Comparison of ENCODE assay signal across 26 cellular contexts in genomic region chr11:2362414-2362813, GRCh38.
"Had no signal": no experiment of that assay in that cellular context is flagged by ENCODE, and none has a peak within 500 bp of the region (broad histone marks: within the 10 kb centered on the region; RNA-seq: fewer than 3 reads in every experiment).

No MANE protein-coding gene starts in this region.

- H3K9me3 Mint-ChIP-seq: naive thymus-derived CD8-positive, alpha-beta T cell; nephron progenitor cell had no signal

- H3K9me3 ChIP-seq: esophagus squamous epithelium, heart right ventricle, left lung, lower lobe of right lung, ovary, thoracic aorta, transverse colon, vagina had no signal

- H3K27ac Mint-ChIP-seq: nephron progenitor cell, progenitor cell of endocrine pancreas had no signal

- H3K4me1 ChIP-seq: left lung had no signal

- H3K36me3 Mint-ChIP-seq: naive thymus-derived CD8-positive, alpha-beta T cell had no signal

- H3K27me3 ChIP-seq: heart right ventricle, left lung, ovary, transverse colon, vagina had no signal

- H3K27me3 Mint-ChIP-seq: naive thymus-derived CD8-positive, alpha-beta T cell had no signal

- DNase-seq: dermis blood vessel endothelial cell; effector memory CD4-positive, alpha-beta T cell; esophagus squamous epithelium; foreskin melanocyte; glutamatergic neuron; heart right ventricle; hippocampal formation; lower lobe of right lung; naive thymus-derived CD8-positive, alpha-beta T cell; nephron progenitor cell; occipital lobe; ovary; stimulated activated CD4-positive, alpha-beta T cell treated with anti-CD3 and anti-CD28 coated beads, Interleukin-12 subunit alpha, Interleukin-12 subunit beta, amount 100 ng/mL, for 4 hours; stimulated activated CD4-positive, alpha-beta T cell treated with anti-CD3 and anti-CD28 coated beads, Interleukin-1b, Interleukin-23, amount 100 ng/mL, for 48 hours; stimulated activated CD4-positive, alpha-beta T cell treated with anti-CD3 and anti-CD28 coated beads, Interleukin-4, amount 100 ng/mL, for 1 hour; stimulated activated CD8-positive, alpha-beta memory T cell treated with anti-CD3 and anti-CD28 coated beads, Interleukin-4, amount 100 ng/mL, for 48 hours; stimulated activated naive CD4-positive, alpha-beta T cell treated with Interleukin-2 at 50 U/mL for 16 hours; transverse colon had no signal

- ATAC-seq: heart right ventricle; left cardiac atrium; left lung; lower lobe of right lung; naive thymus-derived CD8-positive, alpha-beta T cell; sciatic nerve had no signal

- H3K4me1 Mint-ChIP-seq: naive thymus-derived CD8-positive, alpha-beta T cell; nephron progenitor cell had no signal

- H3K4me3 Mint-ChIP-seq: naive thymus-derived CD8-positive, alpha-beta T cell; nephron progenitor cell had no signal

- H3K27ac ChIP-seq: coronary artery, esophagus squamous epithelium, heart right ventricle, left lung, lower lobe of right lung, ovary, thoracic aorta, transverse colon, vagina had no signal

- H3K4me3 ChIP-seq: coronary artery, esophagus squamous epithelium, heart right ventricle, left lung, lower lobe of right lung, ovary, smooth muscle cell, thoracic aorta, transverse colon, vagina had no signal
